11 cellular contexts compared by ENCODE assay signal in the genomic region with DNA sequence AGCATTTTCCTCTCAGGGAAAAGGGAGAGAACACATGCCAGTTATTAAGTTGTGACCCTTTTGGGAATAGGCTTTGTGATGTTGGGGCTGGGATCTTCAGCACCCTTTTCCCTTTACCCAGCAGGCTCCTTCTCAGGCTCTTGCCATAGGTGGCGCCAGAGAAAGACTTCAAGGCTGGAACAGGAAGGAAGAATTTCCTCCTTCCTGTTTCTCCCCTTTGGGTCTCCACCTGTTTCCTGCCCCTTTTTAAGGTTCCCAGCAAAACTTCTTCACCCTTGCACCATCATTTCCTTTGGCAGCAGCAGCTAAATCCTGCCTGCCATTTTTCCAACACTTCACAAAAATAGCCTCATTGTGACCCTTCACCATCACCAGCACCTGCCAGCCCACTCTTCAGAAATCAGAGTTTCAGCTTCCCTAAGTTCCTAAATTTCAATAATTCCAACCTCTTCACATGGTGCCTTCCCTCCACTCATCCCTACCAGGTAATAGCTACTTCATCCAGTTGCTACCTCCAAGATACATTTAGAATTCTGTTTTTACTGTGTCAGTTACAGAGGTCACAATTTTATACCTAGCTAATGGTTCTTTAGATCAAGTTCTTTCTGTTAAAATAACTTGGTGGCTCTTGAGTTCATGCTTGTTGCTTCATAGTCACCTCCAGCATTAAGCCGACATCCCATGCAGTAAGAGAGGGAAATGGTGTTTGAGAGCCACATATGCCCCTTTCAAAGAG. TPM values are rescaled to one million over a fixed set of nuclear protein-coding genes. Genes with fewer than 3 reads are reported as not detected.
DNase-seq lines count a peak whose midpoint lies in the region; ATAC-seq, FAIRE-seq and TF ChIP-seq lines count a peak whose summit lies in the region.
"Had no signal": no experiment of that assay in that cellular context is flagged by ENCODE, and none has a peak within 500 bp of the region (broad histone marks: within the 10 kb centered on the region; RNA-seq: fewer than 3 reads in every experiment).

No MANE protein-coding gene starts in this region.

- peaks cover 10% of the 10 kb centered on the region for H3K9me3 Mint-ChIP-seq in activated CD4-positive, alpha-beta T cell treated with anti-CD3 and anti-CD28 coated beads for 36 hours (ENCODE audit: low read depth)
- peaks cover 13% of the 10 kb centered on the region for H3K9me3 Mint-ChIP-seq in activated CD4-positive, alpha-beta T cell treated with anti-CD3 and anti-CD28 coated beads, Interleukin-2, amount 10 ng/mL, durations not matched to agents 24 days and 14 days

- CTCF ChIA-PET in activated CD4-positive, alpha-beta T cell treated with anti-CD3 and anti-CD28 coated beads for 36 hours (lab: Charles Lee), result interaction anchor here (0.7 to 1.6 kb wide), 6 partner anchors 12 to 455 kb away, joined by 3 to 4 read pairs (median 4); a partner anchor contains a TSS

- no peak for FAIRE-seq in GM12891 (lab: Jason Lieb, UNC)
- FAIRE-seq: G401.6, TTC549 had no signal

- intact Hi-C loops in activated CD4-positive, alpha-beta T cell treated with anti-CD3 and anti-CD28 coated beads for 36 hours (cut with DNase I, micrococcal nuclease), result no loop called here
- intact Hi-C loops in activated CD4-positive, alpha-beta T cell treated with anti-CD3 and anti-CD28 coated beads, Interleukin-2, amount 10 ng/mL, durations not matched to agents 24 days and 14 days (cut with micrococcal nuclease), result no loop called here

- peak overlapping the region; percentile 62 for H3K27ac Mint-ChIP-seq in activated CD4-positive, alpha-beta T cell treated with anti-CD3 and anti-CD28 coated beads for 36 hours
- no peak overlapping the region for H3K27ac Mint-ChIP-seq in activated CD4-positive, alpha-beta T cell treated with anti-CD3 and anti-CD28 coated beads, Interleukin-2, amount 10 ng/mL, durations not matched to agents 24 days and 14 days

- peaks cover 13% of the 10 kb centered on the region for H3K4me1 Mint-ChIP-seq in activated CD4-positive, alpha-beta T cell treated with anti-CD3 and anti-CD28 coated beads for 36 hours
- peaks cover 2% of the 10 kb centered on the region for H3K4me1 Mint-ChIP-seq in activated CD4-positive, alpha-beta T cell treated with anti-CD3 and anti-CD28 coated beads, Interleukin-2, amount 10 ng/mL, durations not matched to agents 24 days and 14 days

- no peak for TF ChIP-seq POLR2A in GM12891 (IDR thresholded peaks at IDR 0.05; ENCODE audit: low read depth, low read length)

- POLR2A ChIA-PET in activated CD4-positive, alpha-beta T cell treated with anti-CD3 and anti-CD28 coated beads for 36 hours (lab: Charles Lee), result no interaction called here

- H3K27me3 ChIP-seq in GM06990 (replicated peaks; ENCODE audit: control insufficient read depth, insufficient read depth, low read length) (no peaks in the 10 kb centered on the region), foreskin keratinocyte (no peaks in the 10 kb centered on the region)

- H3K4me3 Mint-ChIP-seq in activated CD4-positive, alpha-beta T cell treated with anti-CD3 and anti-CD28 coated beads for 36 hours, result no peak overlapping the region
- no peak overlapping the region for H3K4me3 Mint-ChIP-seq in activated CD4-positive, alpha-beta T cell treated with anti-CD3 and anti-CD28 coated beads, Interleukin-2, amount 10 ng/mL, durations not matched to agents 24 days and 14 days

- TF ChIP-seq CTCF in GM06990 (IDR thresholded peaks at IDR 0.05; ENCODE audit: insufficient read depth, low read length, poor library complexity, severe bottlenecking), result peak; percentile 13
- TF ChIP-seq CTCF in foreskin keratinocyte (conservative IDR thresholded peaks at IDR 0.05), result peak; percentile 37

- no peaks in the 10 kb centered on the region for H3K36me3 ChIP-seq in GM06990 (ENCODE audit: control insufficient read depth, insufficient read depth, low read length)

- H3K4me3 ChIP-seq in GM06990 (replicated peaks; ENCODE audit: low read depth, low read length), result no peak overlapping the region

- no peak for ATAC-seq in activated CD4-positive, alpha-beta T cell treated with anti-CD3 and anti-CD28 coated beads for 36 hours
- no peak for ATAC-seq in foreskin keratinocyte
- no peak for ATAC-seq in HG02588 (IDR thresholded peaks at IDR 0.05; ENCODE audit: unreplicated experiment)
- ATAC-seq in GM21825 (IDR thresholded peaks at IDR 0.05; ENCODE audit: unreplicated experiment), result no peak

- H3K27me3 Mint-ChIP-seq in activated CD4-positive, alpha-beta T cell treated with anti-CD3 and anti-CD28 coated beads for 36 hours, result no peaks in the 10 kb centered on the region
- no peaks in the 10 kb centered on the region for H3K27me3 Mint-ChIP-seq in activated CD4-positive, alpha-beta T cell treated with anti-CD3 and anti-CD28 coated beads, Interleukin-2, amount 10 ng/mL, durations not matched to agents 24 days and 14 days

- peaks cover 5% of the 10 kb centered on the region for H3K36me3 Mint-ChIP-seq in activated CD4-positive, alpha-beta T cell treated with anti-CD3 and anti-CD28 coated beads for 36 hours (ENCODE audit: low read depth)
- H3K36me3 Mint-ChIP-seq in activated CD4-positive, alpha-beta T cell treated with anti-CD3 and anti-CD28 coated beads, Interleukin-2, amount 10 ng/mL, durations not matched to agents 24 days and 14 days (ENCODE audit: low read depth), result peaks cover 3% of the 10 kb centered on the region

- no peaks in the 10 kb centered on the region for H3K4me1 ChIP-seq in foreskin keratinocyte

- DNase-seq in activated CD4-positive, alpha-beta T cell treated with anti-CD3 and anti-CD28 coated beads for 36 hours, result peak; percentile 43
- no peak for DNase-seq in activated CD4-positive, alpha-beta T cell treated with anti-CD3 and anti-CD28 coated beads, Interleukin-2, amount 10 ng/mL, durations not matched to agents 24 days and 14 days
- DNase-seq in GM06990 (ENCODE audit: extremely low read depth, insufficient read length) (no peak), OCI-M1 (lab: John Stamatoyannopoulos, UW) (peak; percentile 59), foreskin keratinocyte (no peak), GM12891 (ENCODE audit: insufficient read length, low spot score) (no peak)
- DNase-seq: central memory CD4-positive, alpha-beta T cell had no signal

- H3K27ac ChIP-seq in foreskin keratinocyte, result no peak overlapping the region

TF ChIP-seq in GM12891, 5 proteins besides CTCF, POLR2A, EP300 and RAD21:
- TF ChIP-seq SPI1 (IDR thresholded peaks at IDR 0.05; ENCODE audit: low read depth, low read length) (no peak), POU2F2 (IDR thresholded peaks at IDR 0.05; ENCODE audit: low read depth, low read length) (no peak), TAF1 (IDR thresholded peaks at IDR 0.05; ENCODE audit: low read depth, low read length) (no peak), PAX5 (IDR thresholded peaks at IDR 0.05; ENCODE audit: insufficient read depth, low read length, severe bottlenecking) (no peak), POLR2AphosphoS5 (IDR thresholded peaks at IDR 0.05; ENCODE audit: low read depth, low read length) (no peak)

RNA-seq across cellular contexts. Expression of a gene that starts 22.4 kb away (rescaled TPM):
- total RNA-seq in activated CD4-positive, alpha-beta T cell treated with anti-CD3 and anti-CD28 coated beads for 36 hours, result 10 to 100 TPM; 30.0 to 33.9 TPM
- total RNA-seq in activated CD4-positive, alpha-beta T cell treated with anti-CD3 and anti-CD28 coated beads, Interleukin-2, amount 10 ng/mL, durations not matched to agents 24 days and 14 days, result 36.6 TPM in 2 replicates
- total RNA-seq in foreskin keratinocyte, result 20.9 and 22.2 TPM in 2 replicates
- polyA plus RNA-seq in foreskin keratinocyte, result 3.6 and 3.8 TPM in 2 replicates
- polyA plus RNA-seq in GM12891 (2012; ENCODE audit: low read depth, missing spikeins), result 5.0 TPM

Comparison
In these comparisons a context has a peak if more than half of its experiments do, and no peak if none do; other contexts are left out.
1. DNase-seq: peak in activated CD4-positive, alpha-beta T cell treated with anti-CD3 and anti-CD28 coated beads for 36 hours (single experiment) and OCI-M1 (single experiment); none in activated CD4-positive, alpha-beta T cell treated with anti-CD3 and anti-CD28 coated beads, Interleukin-2, amount 10 ng/mL, durations not matched to agents 24 days and 14 days (single experiment), GM06990 (single experiment), foreskin keratinocyte (0 of 2) and GM12891 (single experiment).